In the genomic region with DNA sequence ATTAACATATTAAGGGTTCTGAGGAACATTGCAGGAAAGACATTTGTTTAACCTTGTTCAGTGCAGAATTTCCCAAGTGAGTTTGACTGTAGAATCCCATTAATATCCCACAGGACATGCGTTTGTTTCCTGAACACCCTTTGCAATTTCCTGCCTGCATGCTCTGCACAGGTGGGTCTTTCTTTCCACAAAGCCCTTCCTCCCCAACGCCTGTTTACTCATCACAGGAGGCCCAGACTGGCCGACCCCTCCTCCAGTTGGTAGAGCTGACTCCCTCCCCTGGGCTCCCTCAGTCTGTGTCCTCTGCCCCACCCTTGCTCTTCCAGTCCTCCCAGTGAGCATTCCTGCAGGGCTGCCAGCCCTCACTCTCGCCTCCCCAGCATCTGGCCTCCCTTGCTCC, we compare ENCODE assay signal across 1 cellular context.
TF ChIP-seq lines count a peak whose summit lies in the region.

No MANE protein-coding gene starts in this region.

TF ChIP-seq in HepG2, 621 proteins besides CTCF, POLR2A, EP300 and RAD21 (continued from another document):
- TF ChIP-seq TEAD3 (CRISPR knock-in tag; optimal IDR thresholded peaks at IDR 0.05; ENCODE audit: borderline replicate concordance) (peak; percentile 38), PHF21A (CRISPR knock-in tag; IDR thresholded peaks at IDR 0.05) (peak; percentile 19; the same call in 1 of the 2 replicates), IRF2 (CRISPR knock-in tag; IDR thresholded peaks at IDR 0.05) (0 out of 2 replicates have a peak, but pooled peaks have one; percentile 28), ZNF292 (CRISPR knock-in tag; IDR thresholded peaks at IDR 0.05; ENCODE audit: borderline replicate concordance, low read depth) (peak; percentile 46; the same call in 1 of the 2 replicates)
- TF ChIP-seq, protein P1, sequence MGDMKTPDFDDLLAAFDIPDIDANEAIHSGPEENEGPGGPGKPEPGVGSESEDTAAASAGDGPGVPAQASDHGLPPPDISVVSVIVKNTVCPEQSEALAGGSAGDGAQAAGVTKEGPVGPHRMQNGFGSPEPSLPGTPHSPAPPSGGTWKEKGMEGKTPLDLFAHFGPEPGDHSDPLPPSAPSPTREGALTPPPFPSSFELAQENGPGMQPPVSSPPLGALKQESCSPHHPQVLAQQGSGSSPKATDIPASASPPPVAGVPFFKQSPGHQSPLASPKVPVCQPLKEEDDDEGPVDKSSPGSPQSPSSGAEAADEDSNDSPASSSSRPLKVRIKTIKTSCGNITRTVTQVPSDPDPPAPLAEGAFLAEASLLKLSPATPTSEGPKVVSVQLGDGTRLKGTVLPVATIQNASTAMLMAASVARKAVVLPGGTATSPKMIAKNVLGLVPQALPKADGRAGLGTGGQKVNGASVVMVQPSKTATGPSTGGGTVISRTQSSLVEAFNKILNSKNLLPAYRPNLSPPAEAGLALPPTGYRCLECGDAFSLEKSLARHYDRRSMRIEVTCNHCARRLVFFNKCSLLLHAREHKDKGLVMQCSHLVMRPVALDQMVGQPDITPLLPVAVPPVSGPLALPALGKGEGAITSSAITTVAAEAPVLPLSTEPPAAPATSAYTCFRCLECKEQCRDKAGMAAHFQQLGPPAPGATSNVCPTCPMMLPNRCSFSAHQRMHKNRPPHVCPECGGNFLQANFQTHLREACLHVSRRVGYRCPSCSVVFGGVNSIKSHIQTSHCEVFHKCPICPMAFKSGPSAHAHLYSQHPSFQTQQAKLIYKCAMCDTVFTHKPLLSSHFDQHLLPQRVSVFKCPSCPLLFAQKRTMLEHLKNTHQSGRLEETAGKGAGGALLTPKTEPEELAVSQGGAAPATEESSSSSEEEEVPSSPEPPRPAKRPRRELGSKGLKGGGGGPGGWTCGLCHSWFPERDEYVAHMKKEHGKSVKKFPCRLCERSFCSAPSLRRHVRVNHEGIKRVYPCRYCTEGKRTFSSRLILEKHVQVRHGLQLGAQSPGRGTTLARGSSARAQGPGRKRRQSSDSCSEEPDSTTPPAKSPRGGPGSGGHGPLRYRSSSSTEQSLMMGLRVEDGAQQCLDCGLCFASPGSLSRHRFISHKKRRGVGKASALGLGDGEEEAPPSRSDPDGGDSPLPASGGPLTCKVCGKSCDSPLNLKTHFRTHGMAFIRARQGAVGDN (CRISPR knock-in tag; IDR thresholded peaks at IDR 0.05): peak; percentile 44
